In genomic region chr10:78977761-78978305, GRCh38 we compare ENCODE assay signal across 10 cellular contexts.
DNase-seq lines count a peak whose midpoint lies in the region; ATAC-seq and TF ChIP-seq lines count a peak whose summit lies in the region.
"Had no signal": no experiment of that assay in that cellular context is flagged by ENCODE, and none has a peak within 500 bp of the region (broad histone marks: within the 10 kb centered on the region; RNA-seq: fewer than 3 reads in every experiment).

No MANE protein-coding gene starts in this region.

- no peak for TF ChIP-seq CTCF in WTC11 (IDR thresholded peaks at IDR 0.05)

- no peaks in the 10 kb centered on the region for H3K27me3 ChIP-seq in stomach smooth muscle (ENCODE audit: control insufficient read depth in 1 of 2, insufficient read depth in 2 of 2, low read length in 2 of 2)

- no peaks in the 10 kb centered on the region for H3K9me3 Mint-ChIP-seq in activated CD4-positive, alpha-beta T cell treated with anti-CD3 and anti-CD28 coated beads for 36 hours (ENCODE audit: low read depth)
- H3K9me3 Mint-ChIP-seq in WTC11, result no peaks in the 10 kb centered on the region

- H3K27ac Mint-ChIP-seq in activated CD4-positive, alpha-beta T cell treated with anti-CD3 and anti-CD28 coated beads for 36 hours, result peak overlapping the region; percentile 75
- H3K27ac Mint-ChIP-seq in WTC11, result no peak overlapping the region

- H3K4me1 ChIP-seq in stomach smooth muscle (ENCODE audit: control insufficient read depth, insufficient read depth, low read length), result peaks cover 58% of the 10 kb centered on the region

- peak overlapping the region in 1 of 2 donors; percentile 2 for H3K9ac ChIP-seq in stomach smooth muscle (ENCODE audit: low read length in 2 of 2)

- no peak for ATAC-seq in activated CD4-positive, alpha-beta T cell treated with anti-CD3 and anti-CD28 coated beads for 36 hours
- no peak for ATAC-seq in WTC11
- ATAC-seq in GM21423 (IDR thresholded peaks at IDR 0.05; ENCODE audit: unreplicated experiment), result no peak

- POLR2A ChIA-PET in activated CD4-positive, alpha-beta T cell treated with anti-CD3 and anti-CD28 coated beads for 36 hours (lab: Charles Lee), result no interaction called here
- POLR2A ChIA-PET in WTC11 (lab: Charles Lee), result no interaction called here

- no peak overlapping the region for H3K4me3 ChIP-seq in stomach smooth muscle (ENCODE audit: low read length in 2 of 2)

- H3K36me3 Mint-ChIP-seq in activated CD4-positive, alpha-beta T cell treated with anti-CD3 and anti-CD28 coated beads for 36 hours (ENCODE audit: low read depth), result no peaks in the 10 kb centered on the region
- no peaks in the 10 kb centered on the region for H3K36me3 Mint-ChIP-seq in WTC11

- intact Hi-C loops in activated CD4-positive, alpha-beta T cell treated with anti-CD3 and anti-CD28 coated beads for 36 hours (cut with DNase I, micrococcal nuclease), result loop anchor here in 1 of 2 experiments (10.0 kb wide), 1 partner anchor 467 kb away; the partner anchor contains the start of gene ZCCHC24

- peak; percentile 32 for DNase-seq in activated CD4-positive, alpha-beta T cell treated with anti-CD3 and anti-CD28 coated beads for 36 hours
- no peak for DNase-seq in activated CD4-positive, alpha-beta T cell treated with anti-CD3 and anti-CD28 coated beads, Interleukin-2, amount 50 U/mL, for 48 hours
- DNase-seq in WTC11 (ENCODE audit: low spot score) (no peak), hepatic stellate cell (ENCODE audit: low spot score) (peak; percentile 75), COR-L47 (lab: John Stamatoyannopoulos, UW) (no peak), T-helper 9 cell (no peak)
- DNase-seq: activated CD8-positive, alpha-beta memory T cell treated with anti-CD3 and anti-CD28 coated beads for 24 hours; NCI-H187 treated with DMSO at 0.1 percent for 48 hours had no signal

- CTCF ChIA-PET in activated CD4-positive, alpha-beta T cell treated with anti-CD3 and anti-CD28 coated beads for 36 hours (lab: Charles Lee), result interaction anchor here (0.7 to 1.0 kb wide), 2 partner anchors 81 to 84 kb away, joined by 3 read pairs; no protein-coding TSS in a partner anchor
- CTCF ChIA-PET in WTC11 (lab: Charles Lee), result no interaction called here

- H3K36me3 ChIP-seq in stomach smooth muscle (ENCODE audit: control insufficient read depth in 2 of 2, insufficient read depth in 2 of 2, low read length in 2 of 2), result no peaks in the 10 kb centered on the region

- no peak overlapping the region for H3K4me3 Mint-ChIP-seq in activated CD4-positive, alpha-beta T cell treated with anti-CD3 and anti-CD28 coated beads for 36 hours
- H3K4me3 Mint-ChIP-seq in WTC11, result no peak overlapping the region

- H3K4me1 Mint-ChIP-seq in activated CD4-positive, alpha-beta T cell treated with anti-CD3 and anti-CD28 coated beads for 36 hours, result peaks cover 42% of the 10 kb centered on the region
- H3K4me1 Mint-ChIP-seq in WTC11, result peaks cover 37% of the 10 kb centered on the region

- H3K9me3 ChIP-seq in stomach smooth muscle (ENCODE audit: control insufficient read depth in 2 of 2, low read length in 2 of 2), result no peaks in the 10 kb centered on the region

- peaks cover 2% of the 10 kb centered on the region for H3K27me3 Mint-ChIP-seq in activated CD4-positive, alpha-beta T cell treated with anti-CD3 and anti-CD28 coated beads for 36 hours
- peaks cover 11% of the 10 kb centered on the region for H3K27me3 Mint-ChIP-seq in WTC11 (ENCODE audit: low read depth)

- peak overlapping the region; percentile 6 for H3K27ac ChIP-seq in stomach smooth muscle (ENCODE audit: low read length)

TF ChIP-seq in WTC11, 78 proteins besides CTCF, POLR2A, EP300 and RAD21:
- no peak for TF ChIP-seq ZNF396 (CRISPR knock-in tag; IDR thresholded peaks at IDR 0.05; ENCODE audit: borderline replicate concordance)
- TF ChIP-seq GABPB1 (CRISPR knock-in tag; IDR thresholded peaks at IDR 0.05), result peak; percentile 93

Comparison
In these comparisons a context has a peak if more than half of its experiments do, and no peak if none do; other contexts are left out.
1. DNase-seq: peak in activated CD4-positive, alpha-beta T cell treated with anti-CD3 and anti-CD28 coated beads for 36 hours (single experiment) and hepatic stellate cell (single experiment); none in activated CD4-positive, alpha-beta T cell treated with anti-CD3 and anti-CD28 coated beads, Interleukin-2, amount 50 U/mL, for 48 hours (0 of 2), WTC11 (single experiment), COR-L47 (single experiment) and T-helper 9 cell (single experiment).